ENCODE assay signal across 11 cellular contexts in the genomic region with DNA sequence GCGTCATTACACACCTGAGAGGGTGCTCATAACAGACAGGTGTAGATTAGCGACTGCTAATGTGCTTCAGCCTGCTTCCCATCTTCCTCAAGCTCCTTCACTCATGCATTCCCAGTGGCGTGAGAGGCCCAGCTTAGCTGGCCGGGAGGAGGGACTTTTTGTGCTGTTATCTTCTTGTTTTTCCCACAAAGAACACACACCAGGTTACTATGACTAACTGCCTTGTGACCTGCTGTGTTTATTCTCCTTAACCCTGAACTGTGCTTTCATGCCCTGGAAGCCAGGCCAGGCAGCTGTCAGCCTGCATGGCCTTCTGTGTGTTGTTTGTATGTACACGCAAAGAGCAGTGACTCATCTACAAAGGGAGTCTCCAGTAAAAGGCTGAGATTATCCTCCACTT.
DNase-seq lines count a peak whose midpoint lies in the region; ATAC-seq, FAIRE-seq and TF ChIP-seq lines count a peak whose summit lies in the region.
"Had no signal": no experiment of that assay in that cellular context is flagged by ENCODE, and none has a peak within 500 bp of the region (broad histone marks: within the 10 kb centered on the region; RNA-seq: fewer than 3 reads in every experiment).

No MANE protein-coding gene starts in this region.

- no peak for TF ChIP-seq CTCF in RWPE2 (IDR thresholded peaks at IDR 0.05; ENCODE audit: poor library complexity, severe bottlenecking)
- TF ChIP-seq CTCF in ovary (IDR thresholded peaks at IDR 0.05): no peak
- no peak for TF ChIP-seq CTCF in right atrium auricular region (IDR thresholded peaks at IDR 0.05)

- peak; percentile 33 for FAIRE-seq in GM12892 (lab: Jason Lieb, UNC)

- no peaks in the 10 kb centered on the region for H3K9me3 ChIP-seq in RWPE2 (ENCODE audit: severe bottlenecking)
- H3K9me3 ChIP-seq in ovary: no peaks in the 10 kb centered on the region
- H3K9me3 ChIP-seq in right atrium auricular region: no peaks in the 10 kb centered on the region

- ATAC-seq in RWPE2 (ENCODE audit: low read depth) (peak; percentile 88), GM19397 (IDR thresholded peaks at IDR 0.05; ENCODE audit: unreplicated experiment) (no peak), HG03045 (IDR thresholded peaks at IDR 0.05; ENCODE audit: unreplicated experiment) (no peak), GM19328 (IDR thresholded peaks at IDR 0.05; ENCODE audit: unreplicated experiment) (no peak)

- H3K36me3 ChIP-seq in RWPE2 (ENCODE audit: low read depth) (no peaks in the 10 kb centered on the region), ovary (no peaks in the 10 kb centered on the region), right atrium auricular region (no peaks in the 10 kb centered on the region)
- H3K36me3 ChIP-seq: cardiac muscle cell had no signal

- intact Hi-C loops in ovary (cut with DNase I): no loop called here

- no peak overlapping the region for H3K4me3 ChIP-seq in RWPE2 (ENCODE audit: severe bottlenecking)
- no peak overlapping the region for H3K4me3 ChIP-seq in ovary
- H3K4me3 ChIP-seq in right atrium auricular region: no peak overlapping the region
- H3K4me3 ChIP-seq: cardiac muscle cell had no signal

- WGBS in ovary, 3 donors: 15 to 37% (median 17%) methylated on average over 5 of the region's 5 CpGs

- no peak for TF ChIP-seq EP300 in ovary (IDR thresholded peaks at IDR 0.05)

- TF ChIP-seq POLR2A in GM12892 (IDR thresholded peaks at IDR 0.05; ENCODE audit: low read depth, low read length) (no peak), ovary (IDR thresholded peaks at IDR 0.05) (no peak)

- H3K4me1 ChIP-seq in RWPE2 (ENCODE audit: insufficient read depth, poor library complexity, severe bottlenecking) (peaks cover 22% of the 10 kb centered on the region), ovary (ENCODE audit: insufficient read depth) (peaks cover 20% of the 10 kb centered on the region), right atrium auricular region (no peaks in the 10 kb centered on the region)

- peak overlapping the region; percentile 10 for H3K27ac ChIP-seq in RWPE2 (ENCODE audit: poor library complexity, severe bottlenecking)
- peak overlapping the region in 1 of 2 donors; percentile 74 for H3K27ac ChIP-seq in ovary
- H3K27ac ChIP-seq in right atrium auricular region: no peak overlapping the region
- H3K27ac ChIP-seq: cardiac muscle cell had no signal

- H3K27me3 ChIP-seq in RWPE2 (ENCODE audit: insufficient read depth, poor library complexity, severe bottlenecking): no peaks in the 10 kb centered on the region
- no peaks in the 10 kb centered on the region for H3K27me3 ChIP-seq in ovary
- H3K27me3 ChIP-seq in right atrium auricular region: no peaks in the 10 kb centered on the region
- H3K27me3 ChIP-seq: cardiac muscle cell had no signal

- DNase-seq in GM12892 (ENCODE audit: insufficient read length) (no peak), RWPE2 (ENCODE audit: low spot score) (no peak), fibroblast of the conjunctiva (ENCODE audit: low read depth) (peak; percentile 1), ovary (peak; percentile 57 to 82 (median 80)), right atrium auricular region (ENCODE audit: low spot score) (no peak)
- DNase-seq: NCI-H82; stimulated activated CD4-positive, alpha-beta T cell treated with anti-CD3 and anti-CD28 coated beads, Interleukin-2, amount 100 ng/mL, for 48 hours had no signal

Comparison
In these comparisons a context has a peak if more than half of its experiments do, and no peak if none do; other contexts are left out.
1. DNase-seq: peak in fibroblast of the conjunctiva (single experiment) and ovary (5 of 5); none in GM12892 (single experiment), RWPE2 (single experiment) and right atrium auricular region (single experiment).